Comparison of ENCODE assay signal across 30 cellular contexts in genomic region chr9:78371981-78372380, GRCh38.
"Had no signal": no experiment of that assay in that cellular context is flagged by ENCODE, and none has a peak within 500 bp of the region (broad histone marks: within the 10 kb centered on the region; RNA-seq: fewer than 3 reads in every experiment).

No MANE protein-coding gene starts in this region.

- DNase-seq: activated CD4-positive, alpha-beta T cell treated with anti-CD3 and anti-CD28 coated beads, Interleukin-2, amount 10 ng/mL, durations not matched to agents 24 days and 14 days; activated CD4-positive, alpha-beta T cell treated with anti-CD3 and anti-CD28 coated beads, Interleukin-2, amount 50 U/mL, for 4 hours; activated CD8-positive, alpha-beta memory T cell treated with anti-CD3 and anti-CD28 coated beads, Interleukin-2, amount 50 U/mL, for 4 hours; activated CD8-positive, alpha-beta T cell treated with anti-CD3 and anti-CD28 coated beads for 36 hours; activated effector memory CD4-positive, alpha-beta T cell treated with Interleukin-2 at 50 U/mL for 16 hours; activated naive CD4-positive, alpha-beta T cell; activated naive CD8-positive, alpha-beta T cell treated with anti-CD3 and anti-CD28 coated beads, Interleukin-2, amount 10 ng/mL, durations not matched to agents 7 days and 5 days; activated T-cell treated with anti-CD3 and anti-CD28 coated beads for 4 hours; activated T-cell treated with anti-CD3 and anti-CD28 coated beads, Interleukin-2, amount 50 U/mL, for 48 hours; amygdala; NCI-H1105; NCI-H1417 treated with DMSO at 0.1 percent for 48 hours; NCI-H187 treated with DMSO at 0.1 percent for 48 hours; NCI-H2081; NCI-H226; NCI-H446 treated with DMSO at 0.1 percent for 48 hours; NCI-H524; NCI-H748 treated with DMSO at 0.1 percent for 48 hours; NK-92 treated with Interleukin-12 subunit alpha and Interleukin-12 subunit beta, amount 100 ng/mL, for 24 hours; PC-9; SIG-M5; SW 1271; T-helper 1 cell; T-helper 2 cell; T-helper 9 cell had no signal

- ATAC-seq: activated CD8-positive, alpha-beta T cell treated with anti-CD3 and anti-CD28 coated beads for 36 hours; Right ventricle myocardium inferior had no signal

- H3K27ac ChIP-seq: ascending aorta, cardiac muscle cell, KMS-11, PC-9, RWPE1 had no signal
